ENCODE assay signal across 7 cellular contexts in genomic region chr13:98478134-98479129, GRCh38.
A peak's percentile ranks its signal among the peaks of the same experiment; 100 is the strongest.
DNase-seq lines count a peak whose midpoint lies in the region; ATAC-seq and TF ChIP-seq lines count a peak whose summit lies in the region.

No MANE protein-coding gene starts in this region.

- no peaks in the 10 kb centered on the region for H3K9me2 ChIP-seq in MM.1S (replicated peaks; ENCODE audit: insufficient read depth, low read length)

- no peak for TF ChIP-seq POLR2A in gastroesophageal sphincter (IDR thresholded peaks at IDR 0.05)

- H3K9me3 ChIP-seq in RWPE2 (ENCODE audit: severe bottlenecking) (no peaks in the 10 kb centered on the region), gastroesophageal sphincter (no peaks in the 10 kb centered on the region), MM.1S (replicated peaks; ENCODE audit: insufficient read depth, low read length) (no peaks in the 10 kb centered on the region)

- TF ChIP-seq EP300 in gastroesophageal sphincter (IDR thresholded peaks at IDR 0.05), result no peak

- H3K27ac ChIP-seq in RWPE2 (ENCODE audit: poor library complexity, severe bottlenecking) (peak overlapping the region; percentile 75), gastroesophageal sphincter (peak overlapping the region in 3 of 4 donors; percentile 44 to 76 (median 48)), MM.1S (ENCODE audit: low read length) (no peak overlapping the region)

- no peaks in the 10 kb centered on the region for H3K27me3 ChIP-seq in RWPE2 (ENCODE audit: insufficient read depth, poor library complexity, severe bottlenecking)
- H3K27me3 ChIP-seq in gastroesophageal sphincter, result no peaks in the 10 kb centered on the region
- no peaks in the 10 kb centered on the region for H3K27me3 ChIP-seq in MM.1S (replicated peaks; ENCODE audit: insufficient read depth, low read length)

- ATAC-seq in GM18520 (IDR thresholded peaks at IDR 0.05; ENCODE audit: unreplicated experiment), result peak; percentile 19
- ATAC-seq in HG02588 (IDR thresholded peaks at IDR 0.05; ENCODE audit: unreplicated experiment), result peak; percentile 41
- no peak for ATAC-seq in RWPE2 (ENCODE audit: low read depth)
- no peak for ATAC-seq in gastroesophageal sphincter

- H3F3A ChIP-seq in MM.1S (ENCODE audit: insufficient read depth, low read length), result peaks cover 8% of the 10 kb centered on the region; the same call in 1 of the 2 replicates

- no peaks in the 10 kb centered on the region for H4K20me1 ChIP-seq in MM.1S (ENCODE audit: insufficient read depth, low read length)

- H3K79me2 ChIP-seq in MM.1S (ENCODE audit: low read length), result peaks cover 85% of the 10 kb centered on the region

- TF ChIP-seq CTCF in RWPE2 (IDR thresholded peaks at IDR 0.05; ENCODE audit: poor library complexity, severe bottlenecking) (no peak), gastroesophageal sphincter (IDR thresholded peaks at IDR 0.05) (no peak), MM.1S (IDR thresholded peaks at IDR 0.05; ENCODE audit: low read length) (no peak)

- 60 to 67% methylated on average over 6 to 14 of the region's 18 CpGs for WGBS in gastroesophageal sphincter (ENCODE audit: low coverage in 1 of 2), 2 donors

- H3K4me2 ChIP-seq in MM.1S (ENCODE audit: low read depth, low read length), result no peak overlapping the region

- DNase-seq in RWPE2 (ENCODE audit: low spot score), result no peak
- no peak for DNase-seq in MM.1S
- DNase-seq in NCI-H524 treated with DMSO at 0.1 percent for 48 hours (lab: John Stamatoyannopoulos, UW), result no peak
- no peak for DNase-seq in HuH-7 (ENCODE audit: low spot score)

- H3K36me3 ChIP-seq in RWPE2 (ENCODE audit: low read depth) (peaks cover 47% of the 10 kb centered on the region), gastroesophageal sphincter (peaks cover 0 to 23% of the 10 kb centered on the region in 2 donors), MM.1S (replicated peaks; ENCODE audit: insufficient read depth, low read length) (0 out of 2 replicates have a peak, but pooled peaks cover 4% of the 10 kb centered on the region)

- H3K4me1 ChIP-seq in RWPE2 (ENCODE audit: insufficient read depth, poor library complexity, severe bottlenecking), result peaks cover 28% of the 10 kb centered on the region
- H3K4me1 ChIP-seq in gastroesophageal sphincter, result peaks cover 0 to 86% (median 27%) of the 10 kb centered on the region in 3 donors
- peaks cover 24% of the 10 kb centered on the region for H3K4me1 ChIP-seq in MM.1S (ENCODE audit: low read length)

- H2AFZ ChIP-seq in MM.1S (ENCODE audit: low read length), result no peak overlapping the region

- no peak overlapping the region for H3K4me3 ChIP-seq in RWPE2 (ENCODE audit: severe bottlenecking)
- no peak overlapping the region for H3K4me3 ChIP-seq in gastroesophageal sphincter
- H3K4me3 ChIP-seq in MM.1S (ENCODE audit: low read length), result no peak overlapping the region

- H3K9ac ChIP-seq in MM.1S (ENCODE audit: low read length), result no peak overlapping the region

Comparison
In these comparisons a context has a peak if more than half of its experiments do, and no peak if none do; other contexts are left out.
1. ATAC-seq: peak in GM18520 (single experiment) and HG02588 (single experiment); none in RWPE2 (single experiment) and gastroesophageal sphincter (single experiment).